20 cellular contexts compared by ENCODE assay signal in the genomic region with DNA sequence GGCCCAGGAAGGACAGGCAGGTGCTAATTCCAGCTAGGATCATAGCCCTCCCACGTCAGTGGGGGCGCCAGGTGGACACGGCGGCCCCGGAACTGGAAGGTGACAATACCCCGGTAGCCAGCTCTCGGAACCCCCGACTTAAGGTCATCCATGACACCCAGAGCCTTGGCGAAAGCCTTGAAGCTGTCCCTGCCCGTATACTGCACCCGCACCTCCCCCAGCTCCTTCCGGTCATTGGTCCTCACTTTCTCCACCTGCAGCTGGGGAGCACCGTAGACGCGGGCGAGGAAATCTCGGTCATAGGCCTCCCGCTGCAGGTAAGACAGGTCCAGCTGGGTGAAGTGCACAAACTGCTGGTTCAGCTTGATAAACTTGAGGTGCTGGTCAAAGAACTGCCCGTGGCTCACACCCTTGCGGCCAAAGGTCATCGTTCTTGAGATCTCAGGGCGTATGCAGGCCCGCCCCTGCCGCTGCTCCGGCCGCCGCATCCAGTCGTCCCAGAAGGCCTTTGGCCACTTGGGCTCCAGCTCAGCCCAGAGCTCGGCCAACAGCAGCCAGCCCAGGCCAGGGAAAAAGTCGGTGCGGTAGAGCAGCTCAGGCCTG. TPM values are rescaled to one million over a fixed set of nuclear protein-coding genes. Genes with fewer than 3 reads are reported as not detected.
DNase-seq lines count a peak whose midpoint lies in the region; ATAC-seq, FAIRE-seq and TF ChIP-seq lines count a peak whose summit lies in the region.
"Had no signal": no experiment of that assay in that cellular context is flagged by ENCODE, and none has a peak within 500 bp of the region (broad histone marks: within the 10 kb centered on the region; RNA-seq: fewer than 3 reads in every experiment).

No MANE protein-coding gene starts in this region.

- WGBS in small intestine, 3 donors: 78 to 90% (median 83%) methylated on average over 31 of the region's 31 CpGs

- intact Hi-C loops in kidney (cut with DNase I): no loop called here

- no peak for TF ChIP-seq CTCF in kidney (IDR thresholded peaks at IDR 0.05; ENCODE audit: borderline replicate concordance, extremely low read depth, insufficient read depth)
- no peak for TF ChIP-seq CTCF in GM10266 (IDR thresholded peaks at IDR 0.05; ENCODE audit: control insufficient read depth, insufficient read depth, low read depth, missing control alignments)

- H3K4me1 Mint-ChIP-seq in activated naive CD4-positive, alpha-beta T cell treated with anti-CD3 and anti-CD28 coated beads, Interleukin-2, amount 50 U/mL, for 24 hours: peaks cover 47% of the 10 kb centered on the region

- no peak for FAIRE-seq in kidney (lab: Jason Lieb, UNC)
- FAIRE-seq in small intestine (lab: Jason Lieb, UNC): no peak
- FAIRE-seq: GM12892, GM19239 had no signal

- peaks cover 4% of the 10 kb centered on the region for H3K36me3 Mint-ChIP-seq in activated naive CD4-positive, alpha-beta T cell treated with anti-CD3 and anti-CD28 coated beads, Interleukin-2, amount 50 U/mL, for 24 hours

- H3K27me3 Mint-ChIP-seq in activated naive CD4-positive, alpha-beta T cell treated with anti-CD3 and anti-CD28 coated beads, Interleukin-2, amount 50 U/mL, for 24 hours: no peaks in the 10 kb centered on the region
- H3K27me3 Mint-ChIP-seq: CD4-positive, CD25-positive, alpha-beta regulatory T cell had no signal

- no peak for ATAC-seq in HG03469 (IDR thresholded peaks at IDR 0.05; ENCODE audit: unreplicated experiment)

- peaks cover under 1 to 1% of the 10 kb centered on the region in 2 donors for H3K4me1 ChIP-seq in kidney (ENCODE audit: control insufficient read depth in 1 of 2, insufficient read depth in 1 of 2, low read depth in 1 of 2, low read length in 2 of 2)
- peaks cover 0 to 2% of the 10 kb centered on the region in 2 donors for H3K4me1 ChIP-seq in small intestine (ENCODE audit: control insufficient read depth in 2 of 2, insufficient read depth in 1 of 2, low read depth in 1 of 2, low read length in 1 of 2)

- no peak overlapping the region for H3K27ac ChIP-seq in kidney (ENCODE audit: low read depth in 2 of 2, low read length in 2 of 2)
- H3K27ac ChIP-seq in small intestine (ENCODE audit: low read depth in 1 of 2, low read length in 1 of 2): no peak overlapping the region

- no peak overlapping the region for H3K9ac ChIP-seq in kidney (ENCODE audit: low read length in 2 of 2)

- H3K4me3 ChIP-seq in kidney (ENCODE audit: low read length in 2 of 2) (no peak overlapping the region), small intestine (ENCODE audit: low read depth in 1 of 2, low read length in 2 of 2) (no peak overlapping the region)
- H3K4me3 ChIP-seq: BLaER1 treated with 17β-estradiol and CSF1 and Interleukin-3, amounts not matched to agents 10 nM and 100 nM had no signal

- H3K4me3 Mint-ChIP-seq in activated naive CD4-positive, alpha-beta T cell treated with anti-CD3 and anti-CD28 coated beads, Interleukin-2, amount 50 U/mL, for 24 hours: no peak overlapping the region
- H3K4me3 Mint-ChIP-seq: H9 had no signal

- no peak for DNase-seq in activated naive CD4-positive, alpha-beta T cell treated with anti-CD3 and anti-CD28 coated beads, Interleukin-2, amount 50 U/mL, for 16 hours
- DNase-seq in kidney: peak; percentile 37
- peak; percentile 77 for DNase-seq in small intestine
- no peak for DNase-seq in stimulated activated naive CD4-positive, alpha-beta T cell (lab: John Stamatoyannopoulos, UW)
- no peak for DNase-seq in NCI-H748 treated with DMSO at 0.1 percent for 48 hours (lab: John Stamatoyannopoulos, UW)
- no peak for DNase-seq in GM10266 (ENCODE audit: extremely low spot score)
- DNase-seq: 8988T; Calu3; CD4-positive, CD25-positive, alpha-beta regulatory T cell; DMS 273 treated with DMSO at 0.1 percent for 48 hours; GOT3; H9 had no signal

- H3K9me3 ChIP-seq in kidney (ENCODE audit: control insufficient read depth in 1 of 2, low read length in 2 of 2) (no peaks in the 10 kb centered on the region), small intestine (ENCODE audit: control insufficient read depth, low read depth) (no peaks in the 10 kb centered on the region)
- H3K9me3 ChIP-seq: BLaER1 treated with 17β-estradiol and CSF1 and Interleukin-3, amounts not matched to agents 10 nM and 100 nM had no signal

- no peaks in the 10 kb centered on the region for H3K27me3 ChIP-seq in small intestine (ENCODE audit: control insufficient read depth in 2 of 2, insufficient read depth in 2 of 2, low read length in 2 of 2)
- H3K27me3 ChIP-seq: BLaER1 treated with 17β-estradiol and CSF1 and Interleukin-3, amounts not matched to agents 10 nM and 100 nM had no signal

- peaks cover 6 to 24% of the 10 kb centered on the region in 2 donors for H3K36me3 ChIP-seq in kidney (ENCODE audit: control insufficient read depth in 1 of 2, insufficient read depth in 2 of 2, low read length in 2 of 2)
- H3K36me3 ChIP-seq in small intestine (ENCODE audit: control insufficient read depth in 2 of 2, insufficient read depth in 2 of 2, low read length in 2 of 2): peaks cover 3 to 16% of the 10 kb centered on the region in 2 donors

- no peaks in the 10 kb centered on the region for H3K9me3 Mint-ChIP-seq in activated naive CD4-positive, alpha-beta T cell treated with anti-CD3 and anti-CD28 coated beads, Interleukin-2, amount 50 U/mL, for 24 hours
- H3K9me3 Mint-ChIP-seq: CD4-positive, CD25-positive, alpha-beta regulatory T cell; H9 had no signal

- peak overlapping the region; percentile 12 for H3K27ac Mint-ChIP-seq in activated naive CD4-positive, alpha-beta T cell treated with anti-CD3 and anti-CD28 coated beads, Interleukin-2, amount 50 U/mL, for 24 hours
- H3K27ac Mint-ChIP-seq: CD4-positive, CD25-positive, alpha-beta regulatory T cell had no signal

RNA-seq across cellular contexts. Expression of gene MGAT1, which starts 10.9 kb away (rescaled TPM):
- 132 TPM for total RNA-seq in kidney
- polyA plus RNA-seq in kidney (ENCODE audit: insufficient read depth, low read depth, low replicate concordance): 73.3 TPM
- 100 to 1,000 TPM in 1 of 3 donors, 10 to 100 TPM in 2; 52.3 to 125 (median 65.9) TPM for polyA plus RNA-seq in small intestine

RNA-seq across cellular contexts. Expression of gene OR2Y1, which starts 51.9 kb away (rescaled TPM):
- not detected for total RNA-seq in kidney
- polyA plus RNA-seq in kidney (ENCODE audit: insufficient read depth, low read depth, low replicate concordance) (not detected), small intestine (not detected)
- total RNA-seq: Calu3; CD4-positive, CD25-positive, alpha-beta regulatory T cell; Daoy; G401; H9; HT1080 had no signal
- polyA plus RNA-seq: CD4-positive, CD25-positive, alpha-beta regulatory T cell had no signal

Comparison
In these comparisons a context has a peak if more than half of its experiments do, and no peak if none do; other contexts are left out.
1. DNase-seq: peak in kidney (single experiment) and small intestine (single experiment); none in activated naive CD4-positive, alpha-beta T cell treated with anti-CD3 and anti-CD28 coated beads, Interleukin-2, amount 50 U/mL, for 16 hours (single experiment), stimulated activated naive CD4-positive, alpha-beta T cell (0 of 6), NCI-H748 treated with DMSO at 0.1 percent for 48 hours (single experiment) and GM10266 (single experiment).